In the genomic region with DNA sequence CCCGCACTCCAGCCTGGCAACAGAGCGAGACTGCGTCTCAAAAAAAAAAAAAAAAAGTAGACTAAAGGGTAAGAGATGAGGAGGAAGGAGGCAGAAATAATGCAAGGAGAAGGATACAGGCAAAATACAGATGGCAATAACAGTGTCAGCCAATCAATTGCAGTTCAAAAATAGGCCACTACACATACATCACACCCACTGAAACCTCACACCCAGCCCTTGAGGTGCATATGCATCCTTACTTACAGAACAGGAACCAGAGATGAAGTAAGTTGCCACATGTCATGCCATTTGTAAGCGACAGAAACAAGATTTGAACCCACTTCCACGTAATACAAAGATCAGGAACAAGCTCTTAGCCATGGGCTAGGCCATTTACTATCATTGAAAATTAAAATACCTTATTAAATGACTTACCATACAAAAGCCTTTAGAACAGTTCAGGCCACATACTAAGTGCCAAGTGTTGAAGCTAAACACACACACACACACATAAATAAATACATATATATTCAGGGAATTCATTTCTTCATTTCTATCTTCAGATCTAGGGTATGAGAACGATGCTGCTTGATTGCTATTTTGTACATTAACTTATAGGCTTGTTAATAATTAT, we compare ENCODE assay signal across 10 cellular contexts.
DNase-seq lines count a peak whose midpoint lies in the region; ATAC-seq and TF ChIP-seq lines count a peak whose summit lies in the region.
"Had no signal": no experiment of that assay in that cellular context is flagged by ENCODE, and none has a peak within 500 bp of the region (broad histone marks: within the 10 kb centered on the region; RNA-seq: fewer than 3 reads in every experiment).

No MANE protein-coding gene starts in this region.

- H3K4me1 ChIP-seq in upper lobe of right lung = peaks cover 18% of the 10 kb centered on the region

- H3K36me3 ChIP-seq in upper lobe of right lung = peaks cover under 1% of the 10 kb centered on the region

- peaks cover 0 to 9% (median 6%) of the 10 kb centered on the region in 7 donors for H3K9me3 Mint-ChIP-seq in naive B cell

- intact Hi-C loops in upper lobe of right lung (cut with DNase I) = no loop called here

- no peaks in the 10 kb centered on the region for H3K27me3 Mint-ChIP-seq in naive B cell

- no peak for TF ChIP-seq CTCF in upper lobe of right lung (IDR thresholded peaks at IDR 0.05)

- DNase-seq in activated gamma-delta T cell treated with Interleukin-2 at 50 U/mL for 16 hours = peak; percentile 49
- no peak for DNase-seq in activated gamma-delta T cell (lab: John Stamatoyannopoulos, UW)
- DNase-seq in activated gamma-delta T cell treated with anti-CD3 and anti-CD28 coated beads, Interleukin-2, amount 50 U/mL, for 16 hours (ENCODE audit: low read depth) = peak; percentile 29
- peak; percentile 29 for DNase-seq in naive B cell
- no peak for DNase-seq in upper lobe of right lung
- DNase-seq in cortex of kidney (lab: John Stamatoyannopoulos, UW) = no peak
- DNase-seq in NCI-H1436 treated with DMSO at 0.1 percent for 48 hours (lab: John Stamatoyannopoulos, UW) = no peak
- DNase-seq in NCI-H510A treated with DMSO at 0.1 percent for 48 hours (lab: John Stamatoyannopoulos, UW) = no peak

- H3K9me3 ChIP-seq in upper lobe of right lung = no peaks in the 10 kb centered on the region

- ATAC-seq in naive B cell (ENCODE audit: low read depth in 2 of 2) (peak; percentile 95 to 96), upper lobe of right lung (peak; percentile 94)
- ATAC-seq: K562 had no signal

- H3K27ac ChIP-seq in upper lobe of right lung = peak overlapping the region; percentile 69

- peaks cover 28 to 48% (median 28%) of the 10 kb centered on the region in 3 donors for H3K4me1 Mint-ChIP-seq in naive B cell

- H3K4me3 ChIP-seq in upper lobe of right lung = no peak overlapping the region
- H3K4me3 ChIP-seq: K562, lung had no signal

- peaks cover 22 to 23% of the 10 kb centered on the region in 2 donors for H3K36me3 Mint-ChIP-seq in naive B cell

- H3K4me3 Mint-ChIP-seq in naive B cell = peak overlapping the region in 7 of 8 donors; percentile 40 to 75 (median 61)

- no peaks in the 10 kb centered on the region for H3K27me3 ChIP-seq in upper lobe of right lung

- H3K27ac Mint-ChIP-seq in naive B cell = peak overlapping the region in 4 of 6 donors; percentile 8 to 88 (median 81)

Comparison
In these comparisons a context has a peak if more than half of its experiments do, and no peak if none do; other contexts are left out.
1. DNase-seq: peak in activated gamma-delta T cell treated with Interleukin-2 at 50 U/mL for 16 hours (single experiment), activated gamma-delta T cell treated with anti-CD3 and anti-CD28 coated beads, Interleukin-2, amount 50 U/mL, for 16 hours (single experiment) and naive B cell (single experiment); none in activated gamma-delta T cell (single experiment), upper lobe of right lung (single experiment), cortex of kidney (single experiment), NCI-H1436 treated with DMSO at 0.1 percent for 48 hours (single experiment) and NCI-H510A treated with DMSO at 0.1 percent for 48 hours (single experiment).